In genomic region chr4:108199881-108200280, GRCh38 we compare ENCODE assay signal across 26 cellular contexts. TPM values are rescaled to one million over a fixed set of nuclear protein-coding genes. Genes with fewer than 3 reads are reported as not detected.
A peak's percentile ranks its signal among the peaks of the same experiment; 100 is the strongest.
DNase-seq lines count a peak whose midpoint lies in the region; ATAC-seq, FAIRE-seq and TF ChIP-seq lines count a peak whose summit lies in the region.
"Had no signal": no experiment of that assay in that cellular context is flagged by ENCODE, and none has a peak within 500 bp of the region (broad histone marks: within the 10 kb centered on the region; RNA-seq: fewer than 3 reads in every experiment).

No MANE protein-coding gene starts in this region.

- H3K9me3 ChIP-seq in HepG2 (ENCODE audit: low read length) (no peaks in the 10 kb centered on the region), right lobe of liver (no peaks in the 10 kb centered on the region), sigmoid colon (no peaks in the 10 kb centered on the region)
- H3K9me3 ChIP-seq: BE2C, BLaER1 had no signal

- H3K27ac ChIP-seq in HepG2 (ENCODE audit: extremely low read length, insufficient read depth, low read length) (no peak overlapping the region), right lobe of liver (no peak overlapping the region), sigmoid colon (no peak overlapping the region)
- H3K27ac ChIP-seq: BLaER1 had no signal

- H3K79me2 ChIP-seq in HepG2 (ENCODE audit: insufficient read depth, low read length), result no peaks in the 10 kb centered on the region

- POLR2A ChIA-PET in HepG2 (lab: Yijun Ruan, JAX), result no interaction called here

- DNase-seq in HepG2 (ENCODE audit: low spot score), result no peak
- no peak for DNase-seq in right lobe of liver
- DNase-seq in mesothelial cell of epicardium (ENCODE audit: low spot score in 2 of 2, unreplicated experiment in 2 of 2), result no peak
- no peak for DNase-seq in sigmoid colon
- DNase-seq: 8988T; ACHN; BE2C; C1 segment of cervical spinal cord; CD4-positive, alpha-beta memory T cell; CD4-positive, CD25-positive, alpha-beta regulatory T cell; CD8-positive, alpha-beta memory T cell; COR-L47; DMS 273 treated with DMSO at 0.1 percent for 48 hours; DMS153; DMS53; DND-41; EL; GDM1 had no signal

- H3K27me3 Mint-ChIP-seq in mesothelial cell of epicardium (ENCODE audit: low read depth), result no peaks in the 10 kb centered on the region
- H3K27me3 Mint-ChIP-seq: CD4-positive, CD25-positive, alpha-beta regulatory T cell had no signal

- H3K4me3 Mint-ChIP-seq in mesothelial cell of epicardium, result no peak overlapping the region
- H3K4me3 Mint-ChIP-seq: CD14-positive monocyte; CD4-positive, alpha-beta memory T cell; CD4-positive, CD25-positive, alpha-beta regulatory T cell; CD8-positive, alpha-beta memory T cell had no signal

- no peak overlapping the region for H3K4me2 ChIP-seq in HepG2 (ENCODE audit: low read depth, low read length)
- H3K4me2 ChIP-seq: BLaER1 had no signal

- TF ChIP-seq CTCF in HepG2 (CRISPR knock-in tag; IDR thresholded peaks at IDR 0.05), result no peak
- no peak for TF ChIP-seq CTCF in right lobe of liver (IDR thresholded peaks at IDR 0.05)
- no peak for TF ChIP-seq CTCF in mesothelial cell of epicardium (IDR thresholded peaks at IDR 0.05; ENCODE audit: unreplicated experiment)
- TF ChIP-seq CTCF in sigmoid colon (IDR thresholded peaks at IDR 0.05), result no peak

- H3K4me1 ChIP-seq in HepG2 (ENCODE audit: insufficient read depth, low read length) (no peaks in the 10 kb centered on the region), right lobe of liver (no peaks in the 10 kb centered on the region), sigmoid colon (no peaks in the 10 kb centered on the region)
- H3K4me1 ChIP-seq: BE2C had no signal

- no peak overlapping the region for H2AFZ ChIP-seq in HepG2 (ENCODE audit: low read length)

- H3K9me3 Mint-ChIP-seq in mesothelial cell of epicardium, result no peaks in the 10 kb centered on the region
- H3K9me3 Mint-ChIP-seq: CD4-positive, alpha-beta memory T cell; CD4-positive, CD25-positive, alpha-beta regulatory T cell; CD8-positive, alpha-beta memory T cell had no signal

- no peak for FAIRE-seq in HepG2 (lab: Jason Lieb, UNC)
- FAIRE-seq: A204.1, GM12878, GM12892, GM18507 had no signal

- WGBS in HepG2 (ENCODE audit: low lambda C conversion rate), result 0% methylated on average over 1 of the region's 1 CpG
- WGBS in right lobe of liver (ENCODE audit: insufficient coverage, low coverage, low lambda C conversion rate, missing lambda C conversion rate), result 44% methylated on average over 1 of the region's 1 CpG
- WGBS in sigmoid colon, 2 donors, result 84 to 85% methylated on average over 1 of the region's 1 CpG

- intact Hi-C loops in HepG2 (cut with micrococcal nuclease; ENCODE audit: unreplicated experiment) (no loop called here), right lobe of liver (cut with DNase I) (no loop called here), sigmoid colon (cut with DNase I) (no loop called here)

- no peak for TF ChIP-seq EP300 in HepG2 (IDR thresholded peaks at IDR 0.05; ENCODE audit: low read depth in 2 of 2, low read length in 2 of 2)
- TF ChIP-seq EP300 in HepG2 (CRISPR knock-in tag; IDR thresholded peaks at IDR 0.05; ENCODE audit: borderline replicate concordance), result no peak
- TF ChIP-seq EP300 in sigmoid colon (IDR thresholded peaks at IDR 0.05), result no peak

- CTCF ChIA-PET in HepG2 (lab: Yijun Ruan, JAX; ENCODE audit: low intra/inter-chr PET ratio, low total read pairs), result no interaction called here

- no peak for TF ChIP-seq RAD21 in HepG2 (CRISPR knock-in tag; IDR thresholded peaks at IDR 0.05)

- no peak overlapping the region for H3K9ac ChIP-seq in HepG2 (ENCODE audit: insufficient read depth, low read depth, low read length)
- H3K9ac ChIP-seq: BLaER1 had no signal

- H3K36me3 Mint-ChIP-seq in mesothelial cell of epicardium, result no peaks in the 10 kb centered on the region
- H3K36me3 Mint-ChIP-seq: CD14-positive monocyte; CD4-positive, alpha-beta memory T cell had no signal

- H3K4me1 Mint-ChIP-seq in mesothelial cell of epicardium, result peaks cover 20% of the 10 kb centered on the region
- H3K4me1 Mint-ChIP-seq: CD14-positive monocyte; CD8-positive, alpha-beta memory T cell had no signal

- no peak overlapping the region for H3K4me3 ChIP-seq in HepG2 (replicated peaks in 1 of 3; ENCODE audit: insufficient read depth in 1 of 3, low read depth in 2 of 3, low read length in 3 of 3)
- no peak overlapping the region for H3K4me3 ChIP-seq in right lobe of liver
- H3K4me3 ChIP-seq in sigmoid colon, result no peak overlapping the region
- H3K4me3 ChIP-seq: BLaER1, GM12878 had no signal

- BruUV-seq in HepG2 (replicated peaks; lab: Mats Ljungman, UMichigan), result no TSS peak

- in situ Hi-C loops in HepG2 (cut with HindIII; ENCODE audit: extremely low pct_ligation_motif_present, low pct_unique_long_range_greater_than_20kb), result no loop called here

- H3K27ac Mint-ChIP-seq in mesothelial cell of epicardium, result peak overlapping the region; percentile 72
- H3K27ac Mint-ChIP-seq: CD14-positive monocyte; CD4-positive, alpha-beta memory T cell; CD4-positive, CD25-positive, alpha-beta regulatory T cell; CD8-positive, alpha-beta memory T cell had no signal

- no peak for ATAC-seq in HepG2
- no peak for ATAC-seq in right lobe of liver
- no peak for ATAC-seq in HG02973 (IDR thresholded peaks at IDR 0.05; ENCODE audit: unreplicated experiment)
- ATAC-seq: GM12878 had no signal

- H3K27me3 ChIP-seq in HepG2 (ENCODE audit: control insufficient read depth in 1 of 2, insufficient read depth in 2 of 2, low read length in 2 of 2), result no peaks in the 10 kb centered on the region
- no peaks in the 10 kb centered on the region for H3K27me3 ChIP-seq in right lobe of liver
- no peaks in the 10 kb centered on the region for H3K27me3 ChIP-seq in sigmoid colon
- H3K27me3 ChIP-seq: BE2C, BLaER1 had no signal

- H3K36me3 ChIP-seq in HepG2 (replicated peaks in 1 of 2; ENCODE audit: control insufficient read depth in 1 of 2, insufficient read depth in 2 of 2, low read length in 2 of 2) (no peaks in the 10 kb centered on the region), right lobe of liver (no peaks in the 10 kb centered on the region), sigmoid colon (no peaks in the 10 kb centered on the region)
- H3K36me3 ChIP-seq: BE2C had no signal

- H4K20me1 ChIP-seq in HepG2 (ENCODE audit: insufficient read depth, low read length), result no peaks in the 10 kb centered on the region
- H4K20me1 ChIP-seq: BLaER1 had no signal

- TF ChIP-seq POLR2A in HepG2 (IDR thresholded peaks at IDR 0.05; ENCODE audit: insufficient read depth in 1 of 2, low read depth in 2 of 2, low read length in 2 of 2), result no peak
- no peak for TF ChIP-seq POLR2A in right lobe of liver (IDR thresholded peaks at IDR 0.05)
- TF ChIP-seq POLR2A in sigmoid colon (IDR thresholded peaks at IDR 0.05), result no peak

TF ChIP-seq in HepG2, 621 proteins besides CTCF, POLR2A, EP300 and RAD21 (continues in another document):
- no peak for TF ChIP-seq ZNF747 (CRISPR knock-in tag; IDR thresholded peaks at IDR 0.05; ENCODE audit: borderline replicate concordance)
- TF ChIP-seq ARNT2 (CRISPR knock-in tag; IDR thresholded peaks at IDR 0.05; ENCODE audit: low read depth), result no peak

RNA-seq across cellular contexts. Expression of gene LEF1, which starts 31.1 kb away (rescaled TPM):
- 0.22 and 0.35 TPM in 2 replicates for total RNA-seq in HepG2 (2016; rRNA removed; fragmentation: Illumina TruSeq; extraction: Trizol)
- 0.51 and 0.62 TPM in 2 replicates for total RNA-seq in HepG2 (2016; cell fraction: cytosol; rRNA removed; fragmentation: Illumina TruSeq; extraction: Trizol; ENCODE audit: low read depth)
- 0.12 and 0.32 TPM in 2 replicates for total RNA-seq in HepG2 (2016; cell fraction: insoluble cytoplasmic fraction; rRNA removed; fragmentation: Illumina TruSeq; extraction: Trizol)
- 0.65 TPM in 2 replicates for total RNA-seq in HepG2 (2016; cell fraction: membrane; rRNA removed; fragmentation: Illumina TruSeq; extraction: Trizol)
- 0.50 and 0.63 TPM in 2 replicates for total RNA-seq in HepG2 (2016; cell fraction: nucleus; rRNA removed; fragmentation: Illumina TruSeq; extraction: Trizol)
- polyA plus RNA-seq in HepG2 (2011; rRNA removed), result 0.29 and 0.31 TPM in 2 replicates
- polyA plus RNA-seq in HepG2 (2011; cell fraction: cytosol; rRNA removed), result 0.18 and 0.52 TPM in 2 replicates
- polyA plus RNA-seq in HepG2 (2011; cell fraction: nucleus; rRNA removed), result 0.24 and 0.31 TPM in 2 replicates
- polyA plus RNA-seq in HepG2 (2012), result 0.15 and 0.36 TPM in 2 replicates
- 0.42 and 0.57 TPM in 2 replicates for polyA plus RNA-seq in HepG2 (2016; cell fraction: cytosol; fragmentation: Illumina TruSeq; extraction: Trizol; ENCODE audit: low read depth)
- polyA plus RNA-seq in HepG2 (2016; cell fraction: insoluble cytoplasmic fraction; fragmentation: Illumina TruSeq; extraction: Trizol; ENCODE audit: low read depth), result 0.66 and 0.85 TPM in 2 replicates
- 0.50 and 0.81 TPM in 2 replicates for polyA plus RNA-seq in HepG2 (2016; cell fraction: membrane; fragmentation: Illumina TruSeq; extraction: Trizol; ENCODE audit: low read depth)
- 0.83 and 1.2 TPM in 2 replicates for polyA plus RNA-seq in HepG2 (2016; cell fraction: nucleus; fragmentation: Illumina TruSeq; extraction: Trizol; ENCODE audit: insufficient read depth, low read depth)
- polyA minus RNA-seq in HepG2 (2011; rRNA and poly(A)+ RNA removed; ENCODE audit: low replicate concordance), result 0.33 and 0.78 TPM in 2 replicates
- polyA minus RNA-seq in HepG2 (2011; cell fraction: cytosol; rRNA and poly(A)+ RNA removed), result not detected in 2 replicates
- 0.39 TPM in 1 of 2 replicates, not detected in the other for polyA minus RNA-seq in HepG2 (2011; cell fraction: nucleus; rRNA and poly(A)+ RNA removed)
- total RNA-seq in right lobe of liver, result under 1 TPM in 5 of 6 experiments, not detected in 1; 0.19 to 0.66 (median 0.42) TPM
- total RNA-seq in mesothelial cell of epicardium, result 72.4 to 76.8 TPM (median 76.6 TPM) in 3 replicates
- total RNA-seq in sigmoid colon, result 1 to 10 TPM in 3 of 4 donors, under 1 TPM in 1; 0.83 to 3.3 (median 3.2) TPM
- 10 to 100 TPM in 1 of 3 donors, 1 to 10 TPM in 1, not detected in 1; 2.3 to 25.3 TPM for polyA plus RNA-seq in sigmoid colon
- total RNA-seq: G401 had no signal

Comparison
In these comparisons a context has a peak if more than half of its experiments do, and no peak if none do; other contexts are left out.
1. RNA of gene LEF1, which starts 31.1 kb away (total RNA-seq): 72.4 to 76.8 TPM in mesothelial cell of epicardium; 0.83 to 3.3 TPM in sigmoid colon, 0.19 to 0.66 TPM in right lobe of liver and 0.12 to 0.65 TPM in HepG2; every median in the first group is over 10 times any median in the second.